1 cellular context compared by ENCODE assay signal in the genomic region with DNA sequence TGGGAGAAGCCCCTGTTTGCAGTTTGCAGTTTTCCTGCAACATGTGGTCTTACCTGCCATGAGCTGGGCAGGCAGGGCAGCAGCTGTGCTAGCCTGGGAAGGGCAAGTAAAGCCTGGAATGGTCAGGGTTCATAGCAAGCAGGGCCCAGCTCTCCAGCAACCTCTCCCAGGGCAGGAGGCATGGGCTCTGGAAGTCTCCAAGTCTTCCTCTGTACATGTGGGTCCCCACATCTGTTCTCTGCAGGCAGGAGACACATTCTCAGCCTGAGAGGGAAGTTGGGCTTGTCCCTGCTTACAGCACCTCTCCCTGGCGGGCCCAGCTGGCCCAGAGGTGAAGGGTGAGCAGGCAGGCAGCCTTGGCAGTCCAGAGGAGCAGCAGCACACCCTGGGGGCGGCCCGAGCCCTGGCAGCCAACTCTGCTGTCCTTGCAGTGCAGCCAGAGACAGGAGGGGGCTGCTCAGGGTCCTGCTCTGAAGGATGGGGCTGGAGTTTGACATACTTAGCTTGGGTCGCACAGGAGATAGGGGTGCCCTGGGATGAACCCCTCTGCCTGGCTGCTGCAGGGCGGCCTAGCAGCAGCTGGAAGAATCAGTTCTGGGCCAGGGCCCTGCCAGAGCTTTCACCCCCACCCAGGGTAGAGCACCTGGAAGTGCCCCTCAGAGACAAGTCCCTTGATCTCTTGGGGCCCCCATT.
A peak's percentile ranks its signal among the peaks of the same experiment; 100 is the strongest.
TF ChIP-seq lines count a peak whose summit lies in the region.

No MANE protein-coding gene starts in this region.

TF ChIP-seq in HepG2, 621 proteins besides CTCF, POLR2A, EP300 and RAD21 (continued from another document):
- TF ChIP-seq, protein P1, sequence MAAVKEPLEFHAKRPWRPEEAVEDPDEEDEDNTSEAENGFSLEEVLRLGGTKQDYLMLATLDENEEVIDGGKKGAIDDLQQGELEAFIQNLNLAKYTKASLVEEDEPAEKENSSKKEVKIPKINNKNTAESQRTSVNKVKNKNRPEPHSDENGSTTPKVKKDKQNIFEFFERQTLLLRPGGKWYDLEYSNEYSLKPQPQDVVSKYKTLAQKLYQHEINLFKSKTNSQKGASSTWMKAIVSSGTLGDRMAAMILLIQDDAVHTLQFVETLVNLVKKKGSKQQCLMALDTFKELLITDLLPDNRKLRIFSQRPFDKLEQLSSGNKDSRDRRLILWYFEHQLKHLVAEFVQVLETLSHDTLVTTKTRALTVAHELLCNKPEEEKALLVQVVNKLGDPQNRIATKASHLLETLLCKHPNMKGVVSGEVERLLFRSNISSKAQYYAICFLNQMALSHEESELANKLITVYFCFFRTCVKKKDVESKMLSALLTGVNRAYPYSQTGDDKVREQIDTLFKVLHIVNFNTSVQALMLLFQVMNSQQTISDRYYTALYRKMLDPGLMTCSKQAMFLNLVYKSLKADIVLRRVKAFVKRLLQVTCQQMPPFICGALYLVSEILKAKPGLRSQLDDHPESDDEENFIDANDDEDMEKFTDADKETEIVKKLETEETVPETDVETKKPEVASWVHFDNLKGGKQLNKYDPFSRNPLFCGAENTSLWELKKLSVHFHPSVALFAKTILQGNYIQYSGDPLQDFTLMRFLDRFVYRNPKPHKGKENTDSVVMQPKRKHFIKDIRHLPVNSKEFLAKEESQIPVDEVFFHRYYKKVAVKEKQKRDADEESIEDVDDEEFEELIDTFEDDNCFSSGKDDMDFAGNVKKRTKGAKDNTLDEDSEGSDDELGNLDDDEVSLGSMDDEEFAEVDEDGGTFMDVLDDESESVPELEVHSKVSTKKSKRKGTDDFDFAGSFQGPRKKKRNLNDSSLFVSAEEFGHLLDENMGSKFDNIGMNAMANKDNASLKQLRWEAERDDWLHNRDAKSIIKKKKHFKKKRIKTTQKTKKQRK (IDR thresholded peaks at IDR 0.05; ENCODE audit: low read length) = no peak
- no peak for TF ChIP-seq CREM (IDR thresholded peaks at IDR 0.05)
- TF ChIP-seq CREM (CRISPR knock-in tag; IDR thresholded peaks at IDR 0.05) = no peak
- peak; percentile 50 for TF ChIP-seq KMT2A (CRISPR knock-in tag; IDR thresholded peaks at IDR 0.05)
- TF ChIP-seq, protein P2, sequence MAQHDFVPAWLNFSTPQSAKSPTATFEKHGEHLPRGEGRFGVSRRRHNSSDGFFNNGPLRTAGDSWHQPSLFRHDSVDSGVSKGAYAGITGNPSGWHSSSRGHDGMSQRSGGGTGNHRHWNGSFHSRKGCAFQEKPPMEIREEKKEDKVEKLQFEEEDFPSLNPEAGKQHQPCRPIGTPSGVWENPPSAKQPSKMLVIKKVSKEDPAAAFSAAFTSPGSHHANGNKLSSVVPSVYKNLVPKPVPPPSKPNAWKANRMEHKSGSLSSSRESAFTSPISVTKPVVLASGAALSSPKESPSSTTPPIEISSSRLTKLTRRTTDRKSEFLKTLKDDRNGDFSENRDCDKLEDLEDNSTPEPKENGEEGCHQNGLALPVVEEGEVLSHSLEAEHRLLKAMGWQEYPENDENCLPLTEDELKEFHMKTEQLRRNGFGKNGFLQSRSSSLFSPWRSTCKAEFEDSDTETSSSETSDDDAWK (CRISPR knock-in tag; IDR thresholded peaks at IDR 0.05) = no peak
- TF ChIP-seq SATB2 (CRISPR knock-in tag; IDR thresholded peaks at IDR 0.05) = no peak
- 0 out of 2 replicates have a peak, but pooled peaks have one; percentile 31 for TF ChIP-seq JUN (CRISPR knock-in tag; IDR thresholded peaks at IDR 0.05)
- TF ChIP-seq ZNF317 (CRISPR knock-in tag; IDR thresholded peaks at IDR 0.05) = no peak
- TF ChIP-seq, protein P3, sequence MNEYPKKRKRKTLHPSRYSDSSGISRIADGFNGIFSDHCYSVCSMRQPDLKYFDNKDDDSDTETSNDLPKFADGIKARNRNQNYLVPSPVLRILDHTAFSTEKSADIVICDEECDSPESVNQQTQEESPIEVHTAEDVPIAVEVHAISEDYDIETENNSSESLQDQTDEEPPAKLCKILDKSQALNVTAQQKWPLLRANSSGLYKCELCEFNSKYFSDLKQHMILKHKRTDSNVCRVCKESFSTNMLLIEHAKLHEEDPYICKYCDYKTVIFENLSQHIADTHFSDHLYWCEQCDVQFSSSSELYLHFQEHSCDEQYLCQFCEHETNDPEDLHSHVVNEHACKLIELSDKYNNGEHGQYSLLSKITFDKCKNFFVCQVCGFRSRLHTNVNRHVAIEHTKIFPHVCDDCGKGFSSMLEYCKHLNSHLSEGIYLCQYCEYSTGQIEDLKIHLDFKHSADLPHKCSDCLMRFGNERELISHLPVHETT (CRISPR knock-in tag; conservative IDR thresholded peaks at IDR 0.05) = no peak
- TF ChIP-seq MED8 (CRISPR knock-in tag; IDR thresholded peaks at IDR 0.05; ENCODE audit: insufficient replicate concordance) = no peak
- TF ChIP-seq, protein P4, sequence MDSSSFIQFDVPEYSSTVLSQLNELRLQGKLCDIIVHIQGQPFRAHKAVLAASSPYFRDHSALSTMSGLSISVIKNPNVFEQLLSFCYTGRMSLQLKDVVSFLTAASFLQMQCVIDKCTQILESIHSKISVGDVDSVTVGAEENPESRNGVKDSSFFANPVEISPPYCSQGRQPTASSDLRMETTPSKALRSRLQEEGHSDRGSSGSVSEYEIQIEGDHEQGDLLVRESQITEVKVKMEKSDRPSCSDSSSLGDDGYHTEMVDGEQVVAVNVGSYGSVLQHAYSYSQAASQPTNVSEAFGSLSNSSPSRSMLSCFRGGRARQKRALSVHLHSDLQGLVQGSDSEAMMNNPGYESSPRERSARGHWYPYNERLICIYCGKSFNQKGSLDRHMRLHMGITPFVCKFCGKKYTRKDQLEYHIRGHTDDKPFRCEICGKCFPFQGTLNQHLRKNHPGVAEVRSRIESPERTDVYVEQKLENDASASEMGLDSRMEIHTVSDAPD (CRISPR knock-in tag; IDR thresholded peaks at IDR 0.05) = no peak
- peak; percentile 92 for TF ChIP-seq RXRB (CRISPR knock-in tag; IDR thresholded peaks at IDR 0.05; ENCODE audit: borderline replicate concordance)
- TF ChIP-seq, protein P5, sequence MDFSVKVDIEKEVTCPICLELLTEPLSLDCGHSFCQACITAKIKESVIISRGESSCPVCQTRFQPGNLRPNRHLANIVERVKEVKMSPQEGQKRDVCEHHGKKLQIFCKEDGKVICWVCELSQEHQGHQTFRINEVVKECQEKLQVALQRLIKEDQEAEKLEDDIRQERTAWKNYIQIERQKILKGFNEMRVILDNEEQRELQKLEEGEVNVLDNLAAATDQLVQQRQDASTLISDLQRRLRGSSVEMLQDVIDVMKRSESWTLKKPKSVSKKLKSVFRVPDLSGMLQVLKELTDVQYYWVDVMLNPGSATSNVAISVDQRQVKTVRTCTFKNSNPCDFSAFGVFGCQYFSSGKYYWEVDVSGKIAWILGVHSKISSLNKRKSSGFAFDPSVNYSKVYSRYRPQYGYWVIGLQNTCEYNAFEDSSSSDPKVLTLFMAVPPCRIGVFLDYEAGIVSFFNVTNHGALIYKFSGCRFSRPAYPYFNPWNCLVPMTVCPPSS (IDR thresholded peaks at IDR 0.05) = no peak
- TF ChIP-seq ZSCAN31 (CRISPR knock-in tag; IDR thresholded peaks at IDR 0.05; ENCODE audit: low read depth) = peak; percentile 93
- TF ChIP-seq ZC3H4 (CRISPR knock-in tag; IDR thresholded peaks at IDR 0.05; ENCODE audit: borderline replicate concordance) = no peak
- TF ChIP-seq ZFP41 (CRISPR knock-in tag; IDR thresholded peaks at IDR 0.05; ENCODE audit: borderline replicate concordance) = peak; percentile 69; the same call in 1 of the 2 replicates
- TF ChIP-seq, protein P6, sequence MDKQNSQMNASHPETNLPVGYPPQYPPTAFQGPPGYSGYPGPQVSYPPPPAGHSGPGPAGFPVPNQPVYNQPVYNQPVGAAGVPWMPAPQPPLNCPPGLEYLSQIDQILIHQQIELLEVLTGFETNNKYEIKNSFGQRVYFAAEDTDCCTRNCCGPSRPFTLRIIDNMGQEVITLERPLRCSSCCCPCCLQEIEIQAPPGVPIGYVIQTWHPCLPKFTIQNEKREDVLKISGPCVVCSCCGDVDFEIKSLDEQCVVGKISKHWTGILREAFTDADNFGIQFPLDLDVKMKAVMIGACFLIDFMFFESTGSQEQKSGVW (CRISPR knock-in tag; IDR thresholded peaks at IDR 0.05; ENCODE audit: borderline replicate concordance) = no peak
- no peak for TF ChIP-seq POLR2G (IDR thresholded peaks at IDR 0.05; ENCODE audit: low read depth, low read length)
- TF ChIP-seq FOXM1 (CRISPR knock-in tag; IDR thresholded peaks at IDR 0.05) = no peak
- no peak for TF ChIP-seq MBNL3 (CRISPR knock-in tag; conservative IDR thresholded peaks at IDR 0.05)
- no peak for TF ChIP-seq HCFC1 (IDR thresholded peaks at IDR 0.05; ENCODE audit: low read depth, low read length)
- TF ChIP-seq, protein P7, sequence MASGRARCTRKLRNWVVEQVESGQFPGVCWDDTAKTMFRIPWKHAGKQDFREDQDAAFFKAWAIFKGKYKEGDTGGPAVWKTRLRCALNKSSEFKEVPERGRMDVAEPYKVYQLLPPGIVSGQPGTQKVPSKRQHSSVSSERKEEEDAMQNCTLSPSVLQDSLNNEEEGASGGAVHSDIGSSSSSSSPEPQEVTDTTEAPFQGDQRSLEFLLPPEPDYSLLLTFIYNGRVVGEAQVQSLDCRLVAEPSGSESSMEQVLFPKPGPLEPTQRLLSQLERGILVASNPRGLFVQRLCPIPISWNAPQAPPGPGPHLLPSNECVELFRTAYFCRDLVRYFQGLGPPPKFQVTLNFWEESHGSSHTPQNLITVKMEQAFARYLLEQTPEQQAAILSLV (CRISPR knock-in tag; IDR thresholded peaks at IDR 0.05; ENCODE audit: borderline replicate concordance) = peak; percentile 63; the same call in 1 of the 2 replicates
- no peak; the same call in 1 of the 2 replicates for TF ChIP-seq ELF4 (CRISPR knock-in tag; IDR thresholded peaks at IDR 0.05; ENCODE audit: borderline replicate concordance)
- no peak for TF ChIP-seq HOXA9 (CRISPR knock-in tag; IDR thresholded peaks at IDR 0.05; ENCODE audit: borderline replicate concordance)
- TF ChIP-seq ZNF564 (CRISPR knock-in tag; IDR thresholded peaks at IDR 0.05) = no peak
- TF ChIP-seq, protein P8, sequence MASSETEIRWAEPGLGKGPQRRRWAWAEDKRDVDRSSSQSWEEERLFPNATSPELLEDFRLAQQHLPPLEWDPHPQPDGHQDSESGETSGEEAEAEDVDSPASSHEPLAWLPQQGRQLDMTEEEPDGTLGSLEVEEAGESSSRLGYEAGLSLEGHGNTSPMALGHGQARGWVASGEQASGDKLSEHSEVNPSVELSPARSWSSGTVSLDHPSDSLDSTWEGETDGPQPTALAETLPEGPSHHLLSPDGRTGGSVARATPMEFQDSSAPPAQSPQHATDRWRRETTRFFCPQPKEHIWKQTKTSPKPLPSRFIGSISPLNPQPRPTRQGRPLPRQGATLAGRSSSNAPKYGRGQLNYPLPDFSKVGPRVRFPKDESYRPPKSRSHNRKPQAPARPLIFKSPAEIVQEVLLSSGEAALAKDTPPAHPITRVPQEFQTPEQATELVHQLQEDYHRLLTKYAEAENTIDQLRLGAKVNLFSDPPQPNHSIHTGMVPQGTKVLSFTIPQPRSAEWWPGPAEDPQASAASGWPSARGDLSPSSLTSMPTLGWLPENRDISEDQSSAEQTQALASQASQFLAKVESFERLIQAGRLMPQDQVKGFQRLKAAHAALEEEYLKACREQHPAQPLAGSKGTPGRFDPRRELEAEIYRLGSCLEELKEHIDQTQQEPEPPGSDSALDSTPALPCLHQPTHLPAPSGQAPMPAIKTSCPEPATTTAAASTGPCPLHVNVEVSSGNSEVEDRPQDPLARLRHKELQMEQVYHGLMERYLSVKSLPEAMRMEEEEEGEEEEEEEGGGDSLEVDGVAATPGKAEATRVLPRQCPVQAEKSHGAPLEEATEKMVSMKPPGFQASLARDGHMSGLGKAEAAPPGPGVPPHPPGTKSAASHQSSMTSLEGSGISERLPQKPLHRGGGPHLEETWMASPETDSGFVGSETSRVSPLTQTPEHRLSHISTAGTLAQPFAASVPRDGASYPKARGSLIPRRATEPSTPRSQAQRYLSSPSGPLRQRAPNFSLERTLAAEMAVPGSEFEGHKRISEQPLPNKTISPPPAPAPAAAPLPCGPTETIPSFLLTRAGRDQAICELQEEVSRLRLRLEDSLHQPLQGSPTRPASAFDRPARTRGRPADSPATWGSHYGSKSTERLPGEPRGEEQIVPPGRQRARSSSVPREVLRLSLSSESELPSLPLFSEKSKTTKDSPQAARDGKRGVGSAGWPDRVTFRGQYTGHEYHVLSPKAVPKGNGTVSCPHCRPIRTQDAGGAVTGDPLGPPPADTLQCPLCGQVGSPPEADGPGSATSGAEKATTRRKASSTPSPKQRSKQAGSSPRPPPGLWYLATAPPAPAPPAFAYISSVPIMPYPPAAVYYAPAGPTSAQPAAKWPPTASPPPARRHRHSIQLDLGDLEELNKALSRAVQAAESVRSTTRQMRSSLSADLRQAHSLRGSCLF (CRISPR knock-in tag; IDR thresholded peaks at IDR 0.05; ENCODE audit: borderline replicate concordance) = no peak
- TF ChIP-seq HES4 (CRISPR knock-in tag; IDR thresholded peaks at IDR 0.05; ENCODE audit: borderline replicate concordance) = no peak
